In genomic region chr17:72697602-72698146, GRCh38 we compare ENCODE assay signal across 18 cellular contexts.
DNase-seq lines count a peak whose midpoint lies in the region; ATAC-seq, FAIRE-seq and TF ChIP-seq lines count a peak whose summit lies in the region.
"Had no signal": no experiment of that assay in that cellular context is flagged by ENCODE, and none has a peak within 500 bp of the region (broad histone marks: within the 10 kb centered on the region; RNA-seq: fewer than 3 reads in every experiment).

No MANE protein-coding gene starts in this region.

- H3K36me3 ChIP-seq in HepG2 (replicated peaks in 1 of 2; ENCODE audit: control insufficient read depth in 1 of 2, insufficient read depth in 2 of 2, low read length in 2 of 2) (no peaks in the 10 kb centered on the region), right lobe of liver (no peaks in the 10 kb centered on the region), brain microvascular endothelial cell (replicated peaks) (no peaks in the 10 kb centered on the region)

- H3K27ac Mint-ChIP-seq in nephron progenitor cell = peak overlapping the region; percentile 60
- H3K27ac Mint-ChIP-seq: activated CD4-positive, alpha-beta T cell treated with anti-CD3 and anti-CD28 coated beads, Interleukin-2, amount 10 ng/mL, durations not matched to agents 7 days and 5 days; activated naive CD8-positive, alpha-beta T cell treated with anti-CD3 and anti-CD28 coated beads, Interleukin-2, amount 10 ng/mL, durations not matched to agents 7 days and 5 days; CD8-positive, alpha-beta memory T cell had no signal

- H3K27me3 ChIP-seq in HepG2 (ENCODE audit: control insufficient read depth in 1 of 2, insufficient read depth in 2 of 2, low read length in 2 of 2) (no peaks in the 10 kb centered on the region), right lobe of liver (no peaks in the 10 kb centered on the region), brain microvascular endothelial cell (replicated peaks) (no peaks in the 10 kb centered on the region)

- H3K4me1 Mint-ChIP-seq in nephron progenitor cell = peaks cover 19% of the 10 kb centered on the region
- H3K4me1 Mint-ChIP-seq: CD8-positive, alpha-beta memory T cell had no signal

- H3K79me2 ChIP-seq in HepG2 (ENCODE audit: insufficient read depth, low read length) = no peaks in the 10 kb centered on the region

- TF ChIP-seq CTCF in HepG2 (CRISPR knock-in tag; IDR thresholded peaks at IDR 0.05) (peak; percentile 59), right lobe of liver (IDR thresholded peaks at IDR 0.05) (no peak), brain microvascular endothelial cell (IDR thresholded peaks at IDR 0.05; ENCODE audit: low read depth, low read length, missing control alignments) (peak; percentile 37), nephron progenitor cell (IDR thresholded peaks at IDR 0.05) (no peak)

- POLR2A ChIA-PET in HepG2 (lab: Yijun Ruan, JAX) = interaction anchor here (0.8 to 3.7 kb wide), 8 partner anchors 9 to 118 kb away, joined by 3 to 41 read pairs (median 3); no protein-coding TSS in a partner anchor

- no TSS peak for BruUV-seq in HepG2 (replicated peaks; lab: Mats Ljungman, UMichigan)

- intact Hi-C loops in HepG2 (cut with micrococcal nuclease; ENCODE audit: unreplicated experiment) = loop anchor here (1.0 to 5.0 kb wide), 4 partner anchors 13 to 135 kb away; no protein-coding TSS in a partner anchor
- intact Hi-C loops in right lobe of liver (cut with DNase I) = no loop called here

- 3% methylated on average over 4 of the region's 9 CpGs for WGBS in HepG2 (ENCODE audit: low lambda C conversion rate)
- 84% methylated on average over 8 of the region's 9 CpGs for WGBS in right lobe of liver (ENCODE audit: insufficient coverage, low coverage, low lambda C conversion rate, missing lambda C conversion rate)

- H3K9me3 Mint-ChIP-seq in nephron progenitor cell = peaks cover 31% of the 10 kb centered on the region
- H3K9me3 Mint-ChIP-seq: activated naive CD8-positive, alpha-beta T cell treated with anti-CD3 and anti-CD28 coated beads, Interleukin-2, amount 10 ng/mL, durations not matched to agents 7 days and 5 days; CD8-positive, alpha-beta memory T cell had no signal

- H3K27me3 Mint-ChIP-seq in nephron progenitor cell (ENCODE audit: low read depth, poor library complexity) = peaks cover 12% of the 10 kb centered on the region
- H3K27me3 Mint-ChIP-seq: activated CD4-positive, alpha-beta T cell treated with anti-CD3 and anti-CD28 coated beads, Interleukin-2, amount 10 ng/mL, durations not matched to agents 7 days and 5 days; activated naive CD8-positive, alpha-beta T cell treated with anti-CD3 and anti-CD28 coated beads, Interleukin-2, amount 10 ng/mL, durations not matched to agents 7 days and 5 days; CD8-positive, alpha-beta memory T cell had no signal

- H3K4me1 ChIP-seq in HepG2 (ENCODE audit: insufficient read depth, low read length) (peaks cover 44% of the 10 kb centered on the region), right lobe of liver (no peaks in the 10 kb centered on the region)

- peak overlapping the region; percentile 22 for H2AFZ ChIP-seq in HepG2 (ENCODE audit: low read length)

- H3K9me3 ChIP-seq in HepG2 (ENCODE audit: low read length) (no peaks in the 10 kb centered on the region), right lobe of liver (no peaks in the 10 kb centered on the region)

- no peak overlapping the region for H3K4me3 Mint-ChIP-seq in nephron progenitor cell
- H3K4me3 Mint-ChIP-seq: activated CD4-positive, alpha-beta T cell treated with anti-CD3 and anti-CD28 coated beads, Interleukin-2, amount 10 ng/mL, durations not matched to agents 7 days and 5 days; activated naive CD8-positive, alpha-beta T cell treated with anti-CD3 and anti-CD28 coated beads, Interleukin-2, amount 10 ng/mL, durations not matched to agents 7 days and 5 days; CD8-positive, alpha-beta memory T cell had no signal

- H3K9ac ChIP-seq in HepG2 (ENCODE audit: insufficient read depth, low read depth, low read length) = peak overlapping the region; percentile 54

- CTCF ChIA-PET in HepG2 (lab: Yijun Ruan, JAX; ENCODE audit: low intra/inter-chr PET ratio, low total read pairs) = interaction anchor here (1.5 kb wide), 1 partner anchor 141 kb away, joined by 3 read pairs; no protein-coding TSS in a partner anchor

- peak overlapping the region; percentile 64 for H3K4me2 ChIP-seq in HepG2 (ENCODE audit: low read depth, low read length)

- no peaks in the 10 kb centered on the region for H4K20me1 ChIP-seq in HepG2 (ENCODE audit: insufficient read depth, low read length)

- H3K4me3 ChIP-seq in HepG2 (replicated peaks in 1 of 3; ENCODE audit: insufficient read depth in 1 of 3, low read depth in 2 of 3, low read length in 3 of 3) (peak overlapping the region in 1 of 3 experiments; percentile 19; a peak in 1 of 6 replicates), right lobe of liver (no peak overlapping the region), brain microvascular endothelial cell (ENCODE audit: low read depth, low read length) (no peak overlapping the region)
- H3K4me3 ChIP-seq: skin epidermis had no signal

- no peak for TF ChIP-seq RAD21 in HepG2 (CRISPR knock-in tag; IDR thresholded peaks at IDR 0.05)

- H3K36me3 Mint-ChIP-seq in nephron progenitor cell (ENCODE audit: low read depth) = peaks cover 20% of the 10 kb centered on the region
- H3K36me3 Mint-ChIP-seq: activated naive CD8-positive, alpha-beta T cell treated with anti-CD3 and anti-CD28 coated beads, Interleukin-2, amount 10 ng/mL, durations not matched to agents 7 days and 5 days had no signal

- peak; percentile 89 for ATAC-seq in HepG2
- no peak for ATAC-seq in right lobe of liver
- ATAC-seq in GM21360 (IDR thresholded peaks at IDR 0.05; ENCODE audit: unreplicated experiment) = no peak
- ATAC-seq in HG03432 (IDR thresholded peaks at IDR 0.05; ENCODE audit: unreplicated experiment) = no peak
- no peak for ATAC-seq in GM19328 (IDR thresholded peaks at IDR 0.05; ENCODE audit: unreplicated experiment)

- H3K27ac ChIP-seq in HepG2 (ENCODE audit: extremely low read length, insufficient read depth, low read length) (peak overlapping the region; percentile 58), right lobe of liver (no peak overlapping the region), brain microvascular endothelial cell (no peak overlapping the region)
- H3K27ac ChIP-seq: skin epidermis had no signal

- peak; percentile 92 for FAIRE-seq in HepG2 (lab: Jason Lieb, UNC)
- FAIRE-seq: endometrium had no signal

- DNase-seq in HepG2 (ENCODE audit: low spot score) = peak; percentile 95
- no peak for DNase-seq in right lobe of liver
- DNase-seq in brain microvascular endothelial cell = no peak
- DNase-seq in nephron progenitor cell = no peak
- DNase-seq in OCI-M1 (lab: John Stamatoyannopoulos, UW) = no peak
- DNase-seq: activated CD4-positive, alpha-beta T cell treated with anti-CD3 and anti-CD28 coated beads, Interleukin-2, amount 10 ng/mL, durations not matched to agents 7 days and 5 days; activated naive CD8-positive, alpha-beta T cell treated with anti-CD3 and anti-CD28 coated beads, Interleukin-2, amount 10 ng/mL, durations not matched to agents 7 days and 5 days; CD8-positive, alpha-beta memory T cell; cerebellar nuclear complex; foreskin fibroblast; GDM1; NCI-H1105; NCI-H226 had no signal

- no peak for TF ChIP-seq POLR2A in HepG2 (IDR thresholded peaks at IDR 0.05; ENCODE audit: insufficient read depth in 1 of 2, low read depth in 2 of 2, low read length in 2 of 2)
- no peak for TF ChIP-seq POLR2A in right lobe of liver (IDR thresholded peaks at IDR 0.05)

- no peak for TF ChIP-seq EP300 in HepG2 (IDR thresholded peaks at IDR 0.05; ENCODE audit: low read depth in 2 of 2, low read length in 2 of 2)
- no peak for TF ChIP-seq EP300 in HepG2 (CRISPR knock-in tag; IDR thresholded peaks at IDR 0.05; ENCODE audit: borderline replicate concordance)

- in situ Hi-C loops in HepG2 (cut with HindIII; ENCODE audit: extremely low pct_ligation_motif_present, low pct_unique_long_range_greater_than_20kb) = no loop called here
- in situ Hi-C loops in brain microvascular endothelial cell (cut with HindIII; ENCODE audit: low pct_ligation_motif_present, low sequenced_read_pairs) = no loop called here

TF ChIP-seq in HepG2, 621 proteins besides CTCF, POLR2A, EP300 and RAD21 (continues in another document):
- TF ChIP-seq ZBTB21 (CRISPR knock-in tag; IDR thresholded peaks at IDR 0.05) (no peak), YEATS4 (CRISPR knock-in tag; IDR thresholded peaks at IDR 0.05; ENCODE audit: borderline replicate concordance) (no peak), GTF2F1 (IDR thresholded peaks at IDR 0.05; ENCODE audit: low read length) (no peak), ZNF143 (CRISPR knock-in tag; IDR thresholded peaks at IDR 0.05) (no peak)
- TF ChIP-seq, protein P1, sequence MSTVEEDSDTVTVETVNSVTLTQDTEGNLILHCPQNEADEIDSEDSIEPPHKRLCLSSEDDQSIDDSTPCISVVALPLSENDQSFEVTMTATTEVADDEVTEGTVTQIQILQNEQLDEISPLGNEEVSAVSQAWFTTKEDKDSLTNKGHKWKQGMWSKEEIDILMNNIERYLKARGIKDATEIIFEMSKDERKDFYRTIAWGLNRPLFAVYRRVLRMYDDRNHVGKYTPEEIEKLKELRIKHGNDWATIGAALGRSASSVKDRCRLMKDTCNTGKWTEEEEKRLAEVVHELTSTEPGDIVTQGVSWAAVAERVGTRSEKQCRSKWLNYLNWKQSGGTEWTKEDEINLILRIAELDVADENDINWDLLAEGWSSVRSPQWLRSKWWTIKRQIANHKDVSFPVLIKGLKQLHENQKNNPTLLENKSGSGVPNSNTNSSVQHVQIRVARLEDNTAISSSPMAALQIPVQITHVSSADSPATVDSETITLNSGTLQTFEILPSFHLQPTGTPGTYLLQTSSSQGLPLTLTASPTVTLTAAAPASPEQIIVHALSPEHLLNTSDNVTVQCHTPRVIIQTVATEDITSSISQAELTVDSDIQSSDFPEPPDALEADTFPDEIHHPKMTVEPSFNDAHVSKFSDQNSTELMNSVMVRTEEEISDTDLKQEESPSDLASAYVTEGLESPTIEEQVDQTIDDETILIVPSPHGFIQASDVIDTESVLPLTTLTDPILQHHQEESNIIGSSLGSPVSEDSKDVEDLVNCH (CRISPR knock-in tag; IDR thresholded peaks at IDR 0.05) = no peak
- TF ChIP-seq, protein P2, sequence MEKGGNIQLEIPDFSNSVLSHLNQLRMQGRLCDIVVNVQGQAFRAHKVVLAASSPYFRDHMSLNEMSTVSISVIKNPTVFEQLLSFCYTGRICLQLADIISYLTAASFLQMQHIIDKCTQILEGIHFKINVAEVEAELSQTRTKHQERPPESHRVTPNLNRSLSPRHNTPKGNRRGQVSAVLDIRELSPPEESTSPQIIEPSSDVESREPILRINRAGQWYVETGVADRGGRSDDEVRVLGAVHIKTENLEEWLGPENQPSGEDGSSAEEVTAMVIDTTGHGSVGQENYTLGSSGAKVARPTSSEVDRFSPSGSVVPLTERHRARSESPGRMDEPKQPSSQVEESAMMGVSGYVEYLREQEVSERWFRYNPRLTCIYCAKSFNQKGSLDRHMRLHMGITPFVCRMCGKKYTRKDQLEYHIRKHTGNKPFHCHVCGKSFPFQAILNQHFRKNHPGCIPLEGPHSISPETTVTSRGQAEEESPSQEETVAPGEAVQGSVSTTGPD (CRISPR knock-in tag; IDR thresholded peaks at IDR 0.05) = 0 out of 2 replicates have a peak, but pooled peaks have one; percentile 48

Comparison
In these comparisons a context has a peak if more than half of its experiments do, and no peak if none do; other contexts are left out.
1. CTCF ChIP-seq: peak in HepG2 (single experiment) and brain microvascular endothelial cell (single experiment); none in right lobe of liver (0 of 4) and nephron progenitor cell (single experiment).